In genomic region chr9:18976368-18977238, GRCh38 we compare ENCODE assay signal across 12 cellular contexts. TPM values are rescaled to one million over a fixed set of nuclear protein-coding genes. Genes with fewer than 3 reads are reported as not detected.
DNase-seq lines count a peak whose midpoint lies in the region; ATAC-seq, FAIRE-seq and TF ChIP-seq lines count a peak whose summit lies in the region.
"Had no signal": no experiment of that assay in that cellular context is flagged by ENCODE, and none has a peak within 500 bp of the region (broad histone marks: within the 10 kb centered on the region; RNA-seq: fewer than 3 reads in every experiment).

No MANE protein-coding gene starts in this region.

- H3K23me2 ChIP-seq in H1 (ENCODE audit: low read depth, low read length) = no peaks in the 10 kb centered on the region

- H3K4me2 ChIP-seq in H1 (ENCODE audit: insufficient read depth in 1 of 2, low read depth in 2 of 2, low read length in 2 of 2) (no peak overlapping the region), Karpas-422 (ENCODE audit: low read depth, low read length, poor library complexity, severe bottlenecking) (no peak overlapping the region)

- no peaks in the 10 kb centered on the region for H3K79me1 ChIP-seq in H1 (ENCODE audit: low read depth, low read length)

- no peaks in the 10 kb centered on the region for H3K9me2 ChIP-seq in Karpas-422 (replicated peaks; ENCODE audit: insufficient read depth, low read length)

- in situ Hi-C loops in transverse colon (cut with MboI; ENCODE audit: low pct_ligation_motif_present in 1 of 4, low pct_unique_long_range_greater_than_20kb in 1 of 4, low sequenced_read_pairs in 3 of 4) = no loop called here

- H2BK15ac ChIP-seq in H1 (ENCODE audit: low read length) = no peak overlapping the region

- no peak overlapping the region for H2BK120ac ChIP-seq in H1 (replicated peaks; ENCODE audit: low read depth, low read length)

- H3K56ac ChIP-seq in H1 (replicated peaks; ENCODE audit: insufficient read length, low read depth, low read length) = no peak overlapping the region

- TF ChIP-seq CTCF in H1 (IDR thresholded peaks at IDR 0.05; ENCODE audit: control extremely low read depth in 1 of 3, insufficient read depth in 1 of 3, low read depth in 1 of 3, low read length in 3 of 3) (no peak), transverse colon (IDR thresholded peaks at IDR 0.05) (no peak)

- TF ChIP-seq POLR2A in H1 (IDR thresholded peaks at IDR 0.05; ENCODE audit: control extremely low read depth in 1 of 2, low read depth in 2 of 2, low read length in 2 of 2) (no peak), transverse colon (IDR thresholded peaks at IDR 0.05) (no peak)

- peaks cover 4% of the 10 kb centered on the region for H3K27me3 Mint-ChIP-seq in activated CD4-positive, alpha-beta T cell treated with anti-CD3 and anti-CD28 coated beads for 36 hours

- ATAC-seq in sciatic nerve = peak; percentile 58
- no peak for ATAC-seq in activated CD4-positive, alpha-beta T cell treated with anti-CD3 and anti-CD28 coated beads for 36 hours

- no peaks in the 10 kb centered on the region for H3K36me3 ChIP-seq in H1 (ENCODE audit: control insufficient read depth in 2 of 4, insufficient read depth in 4 of 4, low read length in 3 of 4)
- H3K36me3 ChIP-seq in Karpas-422 (ENCODE audit: insufficient read depth, low read length) = no peaks in the 10 kb centered on the region
- no peaks in the 10 kb centered on the region for H3K36me3 ChIP-seq in transverse colon

- no peak overlapping the region for H2AK5ac ChIP-seq in H1 (ENCODE audit: low read depth, low read length)

- H3K9me3 ChIP-seq in H1 (ENCODE audit: insufficient read depth in 2 of 2, low read depth in 1 of 2, low read length in 1 of 2) (no peaks in the 10 kb centered on the region), Karpas-422 (ENCODE audit: low read length) (no peaks in the 10 kb centered on the region), transverse colon (no peaks in the 10 kb centered on the region)

- no peaks in the 10 kb centered on the region for H4K20me1 ChIP-seq in H1 (replicated peaks in 1 of 2; ENCODE audit: control insufficient read depth in 1 of 2, insufficient read depth in 2 of 2, low read length in 2 of 2)
- no peaks in the 10 kb centered on the region for H4K20me1 ChIP-seq in Karpas-422 (ENCODE audit: insufficient read depth, low read depth, low read length)

- no peak overlapping the region for H4K8ac ChIP-seq in H1 (ENCODE audit: extremely low read depth, insufficient read depth, low read length)

- intact Hi-C loops in sciatic nerve (cut with DNase I) (no loop called here), transverse colon (cut with DNase I; ENCODE audit: low total_unique reads) (no loop called here)
- intact Hi-C loops in activated CD4-positive, alpha-beta T cell treated with anti-CD3 and anti-CD28 coated beads for 36 hours (cut with DNase I, micrococcal nuclease) = no loop called here

- no peak overlapping the region for H3K4me3 Mint-ChIP-seq in activated CD4-positive, alpha-beta T cell treated with anti-CD3 and anti-CD28 coated beads for 36 hours
- H3K4me3 Mint-ChIP-seq: activated CD4-positive, alpha-beta T cell treated with anti-CD3 and anti-CD28 coated beads, Interleukin-2, amount 10 ng/mL, durations not matched to agents 24 days and 14 days had no signal

- H3K9me3 Mint-ChIP-seq in activated CD4-positive, alpha-beta T cell treated with anti-CD3 and anti-CD28 coated beads for 36 hours (ENCODE audit: low read depth) = no peaks in the 10 kb centered on the region
- H3K9me3 Mint-ChIP-seq: activated CD4-positive, alpha-beta T cell treated with anti-CD3 and anti-CD28 coated beads, Interleukin-2, amount 10 ng/mL, durations not matched to agents 24 days and 14 days had no signal

- H3K4me3 ChIP-seq in H1 (ENCODE audit: extremely low read depth in 1 of 4, insufficient read depth in 2 of 4, low read depth in 3 of 4, low read length in 4 of 4) = no peak overlapping the region
- no peak overlapping the region for H3K4me3 ChIP-seq in Karpas-422 (ENCODE audit: low read length)
- H3K4me3 ChIP-seq in transverse colon = no peak overlapping the region

- no peak overlapping the region for H3K23ac ChIP-seq in H1 (ENCODE audit: insufficient read length)

- H3K27ac ChIP-seq in H1 (ENCODE audit: low read depth, low read length) (no peak overlapping the region), Karpas-422 (ENCODE audit: low read length) (no peak overlapping the region), transverse colon (no peak overlapping the region)

- no peak overlapping the region for H3K18ac ChIP-seq in H1 (ENCODE audit: extremely low read depth, low read length)

- TF ChIP-seq EP300 in H1 (IDR thresholded peaks at IDR 0.05; ENCODE audit: borderline replicate concordance in 1 of 2, low read depth in 2 of 2, low read length in 2 of 2) (no peak), transverse colon (IDR thresholded peaks at IDR 0.05; ENCODE audit: low read depth) (no peak)

- CTCF ChIA-PET in H1 (lab: Charles Lee; ENCODE audit: partially characterized antibody) = interaction anchor here (0.8 to 2.0 kb wide), 2 partner anchors 12 to 58 kb away, joined by 3 to 6 read pairs; no protein-coding TSS in a partner anchor
- CTCF ChIA-PET in activated CD4-positive, alpha-beta T cell treated with anti-CD3 and anti-CD28 coated beads for 36 hours (lab: Charles Lee) = interaction anchor here (1.2 to 1.7 kb wide), 2 partner anchors 52 to 106 kb away, joined by 3 to 6 read pairs; no protein-coding TSS in a partner anchor

- peak overlapping the region; percentile 29; the same call in 1 of the 2 replicates for H2AFZ ChIP-seq in H1 (ENCODE audit: low read length)
- H2AFZ ChIP-seq in Karpas-422 (ENCODE audit: low read length) = no peak overlapping the region

- H2BK5ac ChIP-seq in H1 (ENCODE audit: low read depth, low read length) = no peak overlapping the region

- no peak overlapping the region for H3K9ac ChIP-seq in H1 (replicated peaks in 1 of 4; ENCODE audit: extremely low read depth in 1 of 4, low read depth in 3 of 4, low read length in 3 of 4)
- no peak overlapping the region for H3K9ac ChIP-seq in Karpas-422 (ENCODE audit: low read length)

- H2BK20ac ChIP-seq in H1 (ENCODE audit: low read length) = no peak overlapping the region

- H3K14ac ChIP-seq in H1 (ENCODE audit: insufficient read length) = no peak overlapping the region

- H3K4ac ChIP-seq in H1 (replicated peaks; ENCODE audit: insufficient read length, low read depth, low read length) = no peak overlapping the region

- no peak overlapping the region for H2BK12ac ChIP-seq in H1 (ENCODE audit: low read depth, low read length)

- no peaks in the 10 kb centered on the region for H3K79me2 ChIP-seq in H1 (ENCODE audit: control insufficient read depth in 1 of 2, insufficient read depth in 2 of 2, low read length in 2 of 2)
- H3K79me2 ChIP-seq in Karpas-422 (ENCODE audit: low read length) = no peaks in the 10 kb centered on the region

- H3K27me3 ChIP-seq in H1 (replicated peaks in 1 of 4; ENCODE audit: control insufficient read depth in 3 of 4, extremely low read depth in 1 of 4, insufficient read depth in 3 of 4, low read length in 3 of 4) = no peaks in the 10 kb centered on the region
- no peaks in the 10 kb centered on the region for H3K27me3 ChIP-seq in Karpas-422 (ENCODE audit: low read length)
- no peaks in the 10 kb centered on the region for H3K27me3 ChIP-seq in transverse colon

- 87% methylated on average over 13 of the region's 13 CpGs; no CpG with 5 or more reads in 1 of the 2 experiments for WGBS in H1 (ENCODE audit: extremely low coverage in 1 of 2, insufficient coverage in 1 of 2, insufficient read length in 1 of 2, insufficient replicate concordance in 2 of 2, low coverage in 1 of 2, low lambda C conversion rate in 2 of 2, missing lambda C conversion rate in 1 of 2), 2 experiments
- 33 to 35% methylated on average over 9 to 13 of the region's 13 CpGs for WGBS in transverse colon (ENCODE audit: low coverage in 1 of 2), 2 donors

- peaks cover 0 to 4% (median 1%) of the 10 kb centered on the region in 4 experiments; a peak in 1 of 7 replicates for H3K4me1 ChIP-seq in H1 (replicated peaks in 1 of 4; ENCODE audit: control insufficient read depth in 3 of 4, insufficient read depth in 4 of 4, low read length in 3 of 4)
- no peaks in the 10 kb centered on the region for H3K4me1 ChIP-seq in Karpas-422 (ENCODE audit: low read length)
- peaks cover 0 to 15% (median 5%) of the 10 kb centered on the region in 4 donors for H3K4me1 ChIP-seq in transverse colon

- TF ChIP-seq RAD21 in H1 (IDR thresholded peaks at IDR 0.05 in 1 of 2, conservative IDR thresholded peaks at IDR 0.05 in 1 of 2; ENCODE audit: low read depth in 2 of 2, low read length in 2 of 2) = no peak

- no peak for FAIRE-seq in H1 (lab: Jason Lieb, UNC)
- FAIRE-seq: colon had no signal

- H4K91ac ChIP-seq in H1 (replicated peaks; ENCODE audit: insufficient read length, low read length) = no peak overlapping the region

- H4K5ac ChIP-seq in H1 (ENCODE audit: insufficient read length, low read depth, low read length) = no peak overlapping the region

- no peak overlapping the region for H3K27ac Mint-ChIP-seq in activated CD4-positive, alpha-beta T cell treated with anti-CD3 and anti-CD28 coated beads for 36 hours
- H3K27ac Mint-ChIP-seq: activated CD4-positive, alpha-beta T cell treated with anti-CD3 and anti-CD28 coated beads, Interleukin-2, amount 10 ng/mL, durations not matched to agents 24 days and 14 days had no signal

- POLR2A ChIA-PET in H1 (lab: Charles Lee; ENCODE audit: partially characterized antibody) = no interaction called here
- POLR2A ChIA-PET in activated CD4-positive, alpha-beta T cell treated with anti-CD3 and anti-CD28 coated beads for 36 hours (lab: Charles Lee) = no interaction called here

- peak; percentile 94 for DNase-seq in ELR (ENCODE audit: low read depth)
- DNase-seq in NCI-H69 (lab: John Stamatoyannopoulos, UW) = peak; percentile 48
- no peak for DNase-seq in H1 (ENCODE audit: low read depth in 1 of 2, low spot score in 2 of 2)
- no peak for DNase-seq in sciatic nerve (ENCODE audit: low spot score)
- DNase-seq in Karpas-422 = no peak
- DNase-seq in transverse colon = no peak
- no peak for DNase-seq in activated CD4-positive, alpha-beta T cell treated with anti-CD3 and anti-CD28 coated beads for 36 hours
- no peak for DNase-seq in activated T-cell treated with anti-CD3 and anti-CD28 coated beads, Interleukin-2, amount 50 U/mL, for 1 hour
- DNase-seq: activated CD4-positive, alpha-beta T cell treated with anti-CD3 and anti-CD28 coated beads, Interleukin-2, amount 10 ng/mL, durations not matched to agents 24 days and 14 days; NCI-H82 had no signal

- peaks cover 6% of the 10 kb centered on the region for H3K4me1 Mint-ChIP-seq in activated CD4-positive, alpha-beta T cell treated with anti-CD3 and anti-CD28 coated beads for 36 hours

- no peaks in the 10 kb centered on the region for H3K36me3 Mint-ChIP-seq in activated CD4-positive, alpha-beta T cell treated with anti-CD3 and anti-CD28 coated beads for 36 hours (ENCODE audit: low read depth)

RNA-seq across cellular contexts. Expression of gene SAXO1, which starts 56.4 kb away (rescaled TPM):
- 0.20 TPM in 1 of 2 replicates, not detected in the other for total RNA-seq in H1 (2021; fragmentation: NEBNext Ultra II Directional; extraction: Animal tissue kit (Norgen Biotek cat#: 25700))
- 0.11 TPM in 2 replicates for polyA plus RNA-seq in H1 (2011; rRNA removed)
- 0.10 TPM for polyA plus RNA-seq in H1 (2011; cell fraction: cytosol; rRNA removed)
- polyA plus RNA-seq in H1 (2011; cell fraction: nucleus; rRNA removed) = 0.23 TPM
- polyA plus RNA-seq in H1 (2012, experiment 1 of 2) = 0.05 TPM in 1 of 4 replicates, not detected in the others
- 0.08 TPM for polyA plus RNA-seq in H1 (2012, experiment 2 of 2)
- under 0.01 TPM for polyA plus RNA-seq in H1 (2013, experiment 1 of 2)
- polyA plus RNA-seq in H1 (2013, experiment 2 of 2) = 0.06 TPM
- 0.38 and 0.54 TPM in 2 replicates for polyA minus RNA-seq in H1 (2011; rRNA and poly(A)+ RNA removed)
- 0.66 TPM for polyA minus RNA-seq in H1 (2011; cell fraction: cytosol; rRNA and poly(A)+ RNA removed)
- polyA minus RNA-seq in H1 (2011; cell fraction: nucleus; rRNA and poly(A)+ RNA removed) = 1.1 TPM
- 0.49 TPM for total RNA-seq in sciatic nerve
- not detected in 2 replicates for total RNA-seq in Karpas-422 (2014; rRNA removed; shearing (Covaris generic); ENCODE audit: low replicate concordance)
- total RNA-seq in transverse colon = under 1 TPM in 1 of 4 donors, not detected in 3; 0.41 TPM
- total RNA-seq in activated CD4-positive, alpha-beta T cell treated with anti-CD3 and anti-CD28 coated beads for 36 hours = under 1 TPM in 1 of 2 experiments, not detected in 1; 0.11 TPM
- total RNA-seq: activated CD4-positive, alpha-beta T cell treated with anti-CD3 and anti-CD28 coated beads, Interleukin-2, amount 10 ng/mL, durations not matched to agents 24 days and 14 days; lung microvascular endothelial cell had no signal

Comparison
In these comparisons a context has a peak if more than half of its experiments do, and no peak if none do; other contexts are left out.
1. DNase-seq: peak in ELR (single experiment) and NCI-H69 (single experiment); none in H1 (0 of 2), sciatic nerve (single experiment), Karpas-422 (single experiment), transverse colon (single experiment), activated CD4-positive, alpha-beta T cell treated with anti-CD3 and anti-CD28 coated beads for 36 hours (single experiment) and activated T-cell treated with anti-CD3 and anti-CD28 coated beads, Interleukin-2, amount 50 U/mL, for 1 hour (single experiment).